In genomic region chr6:19547507-19547906, GRCh38 we compare ENCODE assay signal across 6 cellular contexts.
"Had no signal": no experiment of that assay in that cellular context is flagged by ENCODE, and none has a peak within 500 bp of the region (broad histone marks: within the 10 kb centered on the region; RNA-seq: fewer than 3 reads in every experiment).

No MANE protein-coding gene starts in this region.

- H3K4me2 ChIP-seq: KMS-11 had no signal

- FAIRE-seq: HTR-8/SVneo had no signal

- DNase-seq: IMR-90, KBM-7, KG1 had no signal

- H3K27ac ChIP-seq: HL-60, KMS-11 had no signal

- H3K9ac ChIP-seq: KMS-11 had no signal
